In genomic region chr1:229570305-229570704, GRCh38 we compare ENCODE assay signal across 24 cellular contexts.
"Had no signal": no experiment of that assay in that cellular context is flagged by ENCODE, and none has a peak within 500 bp of the region (broad histone marks: within the 10 kb centered on the region; RNA-seq: fewer than 3 reads in every experiment).

No MANE protein-coding gene starts in this region.

- H3K27me3 ChIP-seq: colonic mucosa, esophagus squamous epithelium, gastrocnemius medialis, heart right ventricle, left lung had no signal

- H3K27ac Mint-ChIP-seq: dendritic cell treated with granulocyte-macrophage colony-stimulating factor and Interleukin-4, amounts not matched to agents 40 ng/mL and 50 ng/mL, for 4 days; effector memory CD8-positive, alpha-beta T cell; endodermal cell; mesothelial cell of epicardium had no signal

- H3K36me3 ChIP-seq: colonic mucosa, esophagus squamous epithelium, gastrocnemius medialis, heart right ventricle, left lung, lower lobe of right lung had no signal

- H3K27me3 Mint-ChIP-seq: dendritic cell treated with granulocyte-macrophage colony-stimulating factor and Interleukin-4, amounts not matched to agents 40 ng/mL and 50 ng/mL, for 4 days had no signal

- H3K4me3 ChIP-seq: colonic mucosa, esophagus squamous epithelium, gastrocnemius medialis, heart right ventricle, left lung, lower lobe of right lung, mucosa of descending colon had no signal

- H3K4me1 Mint-ChIP-seq: endodermal cell, mesothelial cell of epicardium had no signal

- ATAC-seq: effector memory CD8-positive, alpha-beta T cell; esophagus mucosa; gastrocnemius medialis; heart right ventricle; left cardiac atrium; left lung; left ventricle myocardium superior; lower lobe of right lung; mucosa of descending colon had no signal

- DNase-seq: cortex of kidney; effector CD8-positive, alpha-beta T cell; effector memory CD8-positive, alpha-beta T cell; endodermal cell; erythroblast; esophagus squamous epithelium; foreskin fibroblast; foreskin melanocyte; gastrocnemius medialis; glutamatergic neuron; head of caudate nucleus; heart right ventricle; hippocampal formation; left cardiac atrium; left lung; left ventricle myocardium superior; lower lobe of right lung; mesenchymal stem cell had no signal

- H3K27ac ChIP-seq: epithelial cell of prostate, gastrocnemius medialis, heart right ventricle, left lung, lower lobe of right lung had no signal

- H3K9me3 Mint-ChIP-seq: dendritic cell treated with granulocyte-macrophage colony-stimulating factor and Interleukin-4, amounts not matched to agents 40 ng/mL and 50 ng/mL, for 4 days; effector memory CD8-positive, alpha-beta T cell; endodermal cell; mesothelial cell of epicardium had no signal

- H3K36me3 Mint-ChIP-seq: mesothelial cell of epicardium had no signal

- H3K4me3 Mint-ChIP-seq: dendritic cell treated with granulocyte-macrophage colony-stimulating factor and Interleukin-4, amounts not matched to agents 40 ng/mL and 50 ng/mL, for 4 days; effector memory CD8-positive, alpha-beta T cell; endodermal cell; mesothelial cell of epicardium had no signal

- H3K4me1 ChIP-seq: colonic mucosa, esophagus squamous epithelium, gastrocnemius medialis, left lung, lower lobe of right lung had no signal

- H3K9me3 ChIP-seq: colonic mucosa, esophagus squamous epithelium, gastrocnemius medialis, heart right ventricle, left lung, lower lobe of right lung, mucosa of descending colon had no signal
